Comparison of ENCODE assay signal across 26 cellular contexts in the genomic region with DNA sequence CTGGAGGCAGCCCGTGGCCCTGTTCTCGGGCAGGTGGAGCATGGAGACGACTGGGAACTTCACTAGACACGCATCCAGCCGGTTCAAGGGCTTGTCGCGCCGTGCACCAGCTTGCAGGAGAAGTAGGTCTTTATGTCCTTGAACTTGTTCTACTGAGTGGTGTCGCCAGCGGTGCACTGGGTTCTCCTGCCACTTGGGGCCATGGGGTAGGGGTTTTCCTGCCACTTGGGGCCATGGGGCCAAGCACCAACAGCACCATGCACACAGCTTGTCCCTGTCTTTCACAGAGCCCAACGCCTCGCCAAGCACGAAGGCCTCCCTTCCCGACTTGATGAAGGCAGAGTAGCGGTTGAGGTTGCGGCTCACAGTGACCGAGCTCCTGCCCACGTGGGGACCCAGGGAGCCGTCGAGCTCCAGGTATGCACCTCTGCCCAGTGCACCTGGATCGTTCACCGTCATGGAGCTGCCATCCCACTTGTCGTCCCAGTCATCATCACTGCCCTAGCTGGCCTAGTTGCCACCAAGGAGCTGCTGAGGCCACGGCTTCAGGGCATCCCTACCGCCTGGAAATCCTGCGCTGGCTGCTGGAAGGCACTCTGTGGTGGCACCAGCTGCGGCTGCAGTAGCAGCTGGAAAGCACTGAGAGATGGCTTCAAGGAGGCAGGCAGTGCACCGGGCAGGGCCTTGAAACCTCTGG.
"Had no signal": no experiment of that assay in that cellular context is flagged by ENCODE, and none has a peak within 500 bp of the region (broad histone marks: within the 10 kb centered on the region; RNA-seq: fewer than 3 reads in every experiment).

No MANE protein-coding gene starts in this region.

- H3K4me3 ChIP-seq: K562 had no signal

- FAIRE-seq: K562, RCC 7860, TTC549 had no signal

- H3K27me3 ChIP-seq: brain microvascular endothelial cell had no signal

- H3K27ac ChIP-seq: brain microvascular endothelial cell had no signal

- ATAC-seq: activated T-cell treated with anti-CD3 and anti-CD28 coated beads, Interleukin-2, amount 50 U/mL, for 72 hours; K562; PC-3; T-cell had no signal

- DNase-seq: activated B cell treated with CpG ODN at 0.5 μM for 24 hours; activated CD4-positive, alpha-beta memory T cell treated with anti-CD3 and anti-CD28 coated beads, Interleukin-2, amount 10 ng/mL, durations not matched to agents 7 days and 5 days; activated CD4-positive, alpha-beta T cell treated with anti-CD3 and anti-CD28 coated beads, Interleukin-2, amount 50 U/mL, for 1 hour; activated gamma-delta T cell treated with Interleukin-2 at 50 U/mL for 16 hours; activated naive CD4-positive, alpha-beta T cell treated with anti-CD3 and anti-CD28 coated beads, Interleukin-2, amount 10 ng/mL, durations not matched to agents 7 days and 5 days; activated naive CD8-positive, alpha-beta T cell treated with anti-CD3 and anti-CD28 coated beads for 36 hours; activated T-cell treated with anti-CD3 and anti-CD28 coated beads, Interleukin-2, amount 50 U/mL, for 72 hours; brain microvascular endothelial cell; Karpas-422; MM.1S; NCI-H1105; NCI-H1436; NCI-H1694 treated with DMSO at 0.1 percent for 48 hours; NCI-H2029 treated with DMSO at 0.1 percent for 48 hours; NCI-H345; NCI-H510A; NCI-H526 treated with DMSO at 0.1 percent for 48 hours; NK-92 treated with Interleukin-12 subunit alpha and Interleukin-12 subunit beta, amount 100 ng/mL, for 24 hours; PC-3; SHP77; T-cell; T-helper 2 cell; T1000 had no signal

- H3K36me3 ChIP-seq: brain microvascular endothelial cell had no signal
